ENCODE assay signal across 1 cellular context in genomic region chr9:129486496-129487306, GRCh38.
TF ChIP-seq lines count a peak whose summit lies in the region.

No MANE protein-coding gene starts in this region.

TF ChIP-seq in PFSK-1, 5 proteins besides CTCF, POLR2A, EP300 and RAD21 (continued from another document):
- TF ChIP-seq REST (IDR thresholded peaks at IDR 0.05; ENCODE audit: insufficient read depth in 1 of 2, low read depth in 2 of 2, low read length in 2 of 2): no peak
TF ChIP-seq in PFSK-1: peak in this region for 1.
